ENCODE assay signal across 6 cellular contexts in the genomic region with DNA sequence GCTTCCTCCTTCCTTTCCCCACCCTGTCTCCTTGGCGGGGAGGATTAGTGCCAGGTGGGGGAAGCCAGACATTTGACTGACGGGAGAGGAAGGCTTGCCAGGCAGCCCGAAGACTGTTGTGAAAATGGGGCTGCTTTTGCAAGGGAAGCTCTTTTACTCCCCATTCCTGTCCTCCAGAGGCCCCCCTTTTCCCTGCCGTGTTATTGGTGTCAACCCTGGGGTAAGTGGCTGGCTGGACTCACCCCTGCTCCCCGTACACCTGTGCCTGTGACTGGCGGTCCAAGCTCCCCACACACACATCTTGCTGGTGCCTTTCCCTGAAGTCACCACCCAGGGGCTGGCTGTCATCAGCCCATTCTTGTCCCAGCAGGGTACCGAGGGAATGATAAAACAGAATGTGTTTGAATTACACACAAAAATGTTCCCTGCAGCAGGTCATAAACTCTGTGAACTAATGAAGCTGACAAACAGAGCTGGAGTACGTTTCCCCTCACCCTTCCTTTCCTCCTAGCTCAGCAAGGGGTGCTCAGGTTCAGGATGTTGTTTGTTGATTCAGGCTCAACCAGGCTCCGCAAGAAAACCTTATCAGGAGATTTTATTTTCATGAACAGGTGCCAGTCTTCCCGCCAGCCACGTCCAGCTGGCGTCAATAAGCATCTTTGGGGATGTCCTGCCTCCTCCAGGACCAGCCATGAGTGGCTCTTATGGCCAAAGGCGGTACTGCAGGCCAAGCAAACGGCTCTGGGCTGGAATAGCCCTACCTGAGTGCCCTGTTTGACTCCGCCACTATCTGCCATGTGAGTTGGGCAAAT. TPM values are rescaled to one million over a fixed set of nuclear protein-coding genes. Genes with fewer than 3 reads are reported as not detected.
DNase-seq lines count a peak whose midpoint lies in the region; ATAC-seq and TF ChIP-seq lines count a peak whose summit lies in the region.

No MANE protein-coding gene starts in this region.

- ATAC-seq in gastroesophageal sphincter = peak; percentile 25
- ATAC-seq in GM18505 (IDR thresholded peaks at IDR 0.05; ENCODE audit: unreplicated experiment) = no peak
- no peak for ATAC-seq in HG03097 (IDR thresholded peaks at IDR 0.05; ENCODE audit: low FRiP score, unreplicated experiment)

- BruUV-seq in PC-9 (replicated peaks; lab: Mats Ljungman, UMichigan) = no TSS peak

- intact Hi-C loops in PC-9 (cut with micrococcal nuclease; ENCODE audit: unreplicated experiment) = no loop called here

- no peak overlapping the region for H2AFZ ChIP-seq in PC-9

- H3F3A ChIP-seq in PC-9 (ENCODE audit: insufficient read depth, low read depth) = peaks cover 83% of the 10 kb centered on the region

- 39 to 80% methylated on average over 2 to 8 of the region's 15 CpGs for WGBS in gastroesophageal sphincter (ENCODE audit: low coverage in 1 of 2), 2 donors

- H3K36me3 ChIP-seq in PC-9 (ENCODE audit: low read depth) = peaks cover 20% of the 10 kb centered on the region
- peaks cover 0 to under 1% of the 10 kb centered on the region in 2 donors for H3K36me3 ChIP-seq in gastroesophageal sphincter

- H4K20me1 ChIP-seq in PC-9 (ENCODE audit: insufficient read depth) = peaks cover 6% of the 10 kb centered on the region

- CTCF ChIA-PET in PC-9 (lab: Charles Lee) = interaction anchor here (0.6 to 0.7 kb wide), 4 partner anchors 15 to 144 kb away, joined by 3 read pairs; no protein-coding TSS in a partner anchor

- POLR2A ChIA-PET in PC-9 (lab: Charles Lee; ENCODE audit: unreplicated experiment) = interaction anchor here (0.6 to 0.9 kb wide), 4 partner anchors 26 to 54 kb away, joined by 3 to 5 read pairs (median 4); no protein-coding TSS in a partner anchor

- TF ChIP-seq POLR2A in gastroesophageal sphincter (IDR thresholded peaks at IDR 0.05) = no peak
- TF ChIP-seq POLR2A in GM18505 (IDR thresholded peaks at IDR 0.05; ENCODE audit: borderline replicate concordance, extremely low read depth, insufficient read depth, insufficient read length) = no peak

- H3K27me3 ChIP-seq in PC-9 (ENCODE audit: insufficient read depth, low read depth) = no peaks in the 10 kb centered on the region
- H3K27me3 ChIP-seq in gastroesophageal sphincter = no peaks in the 10 kb centered on the region

- no peak for TF ChIP-seq EP300 in gastroesophageal sphincter (IDR thresholded peaks at IDR 0.05)

- DNase-seq in stimulated activated CD4-positive, alpha-beta T cell treated with anti-CD3 and anti-CD28 coated beads, Interleukin-4, amount 100 ng/mL, for 24 hours = peak; percentile 36
- no peak for DNase-seq in stimulated activated CD4-positive, alpha-beta T cell treated with anti-CD3 and anti-CD28 coated beads, Interleukin-2, amount 100 ng/mL, for 48 hours
- DNase-seq in PC-9 = peak; percentile 55 to 77

- no peaks in the 10 kb centered on the region for H3K9me3 ChIP-seq in PC-9 (ENCODE audit: insufficient read depth, low read depth)
- no peaks in the 10 kb centered on the region for H3K9me3 ChIP-seq in gastroesophageal sphincter

- H3K4me1 ChIP-seq in PC-9 (replicated peaks; ENCODE audit: insufficient read depth) (0 out of 2 replicates have a peak, but pooled peaks cover 9% of the 10 kb centered on the region), gastroesophageal sphincter (peaks cover 0 to 15% (median 7%) of the 10 kb centered on the region in 3 donors)

- peak; percentile 84 for TF ChIP-seq CTCF in PC-9 (conservative IDR thresholded peaks at IDR 0.05)
- peak in 3 of 4 experiments; percentile 47 to 68 (median 64) for TF ChIP-seq CTCF in gastroesophageal sphincter (IDR thresholded peaks at IDR 0.05)

- no peak overlapping the region for H3K4me3 ChIP-seq in PC-9
- no peak overlapping the region for H3K4me3 ChIP-seq in gastroesophageal sphincter

- no peak overlapping the region for H3K27ac ChIP-seq in PC-9
- H3K27ac ChIP-seq in gastroesophageal sphincter = no peak overlapping the region

- no peak overlapping the region for H3K4me2 ChIP-seq in PC-9

- no peaks in the 10 kb centered on the region for H3K9me2 ChIP-seq in PC-9 (ENCODE audit: insufficient read depth)

- H3K79me2 ChIP-seq in PC-9 (ENCODE audit: low read depth) = peaks cover 3% of the 10 kb centered on the region; the same call in 1 of the 2 replicates

RNA-seq across cellular contexts. Expression of a gene that starts 4.3 kb away (rescaled TPM):
- total RNA-seq in PC-9 (2021) (19.2 and 20.5 TPM in 2 replicates), gastroesophageal sphincter (1 to 10 TPM; 2.4 to 6.1 (median 3.9) TPM)

RNA-seq across cellular contexts. Expression of a gene that starts 17.7 kb away (rescaled TPM):
- total RNA-seq in PC-9 (2021) (70.2 and 88.5 TPM in 2 replicates), gastroesophageal sphincter (1 to 10 TPM; 4.0 to 6.9 (median 5.2) TPM)

RNA-seq across cellular contexts. Expression of a gene that starts 26.1 kb away (rescaled TPM):
- total RNA-seq in PC-9 (2021) = 38.6 and 52.3 TPM in 2 replicates
- total RNA-seq in gastroesophageal sphincter = 100 to 1,000 TPM in 2 of 4 donors, 10 to 100 TPM in 2; 74.5 to 121 (median 99.6) TPM

RNA-seq across cellular contexts. Expression of a gene that starts 48.8 kb away (rescaled TPM):
- 250 and 277 TPM in 2 replicates for total RNA-seq in PC-9 (2021)
- total RNA-seq in gastroesophageal sphincter = 10 to 100 TPM in 3 of 4 donors, 1 to 10 TPM in 1; 9.3 to 48.5 (median 25.0) TPM

RNA-seq across cellular contexts. Expression of a gene that starts 58.5 kb away (rescaled TPM):
- total RNA-seq in PC-9 (2021) (18.4 and 18.6 TPM in 2 replicates), gastroesophageal sphincter (10 to 100 TPM; 27.1 to 39.7 (median 28.8) TPM)

Comparison
In these comparisons a context has a peak if more than half of its experiments do, and no peak if none do; other contexts are left out.
1. DNase-seq: peak in stimulated activated CD4-positive, alpha-beta T cell treated with anti-CD3 and anti-CD28 coated beads, Interleukin-4, amount 100 ng/mL, for 24 hours (single experiment) and PC-9 (2 of 2); none in stimulated activated CD4-positive, alpha-beta T cell treated with anti-CD3 and anti-CD28 coated beads, Interleukin-2, amount 100 ng/mL, for 48 hours (0 of 2).